Comparison of ENCODE assay signal across 9 cellular contexts in genomic region chr22:32103648-32104326, GRCh38. TPM values are rescaled to one million over a fixed set of nuclear protein-coding genes. Genes with fewer than 3 reads are reported as not detected.
DNase-seq lines count a peak whose midpoint lies in the region; ATAC-seq and TF ChIP-seq lines count a peak whose summit lies in the region.
"Had no signal": no experiment of that assay in that cellular context is flagged by ENCODE, and none has a peak within 500 bp of the region (broad histone marks: within the 10 kb centered on the region; RNA-seq: fewer than 3 reads in every experiment).

No MANE protein-coding gene starts in this region.

- no peak overlapping the region for H3K23ac ChIP-seq in mesendoderm (ENCODE audit: low read length)

- no peak overlapping the region for H2AFZ ChIP-seq in hepatocyte

- in situ Hi-C loops in Panc1 (cut with HindIII; ENCODE audit: low pct_unique_long_range_greater_than_20kb, low sequenced_read_pairs) = no loop called here

- TF ChIP-seq CTCF in AG09309 (IDR thresholded peaks at IDR 0.05; ENCODE audit: control insufficient read depth, insufficient read depth, low read depth, low read length, missing control alignments) = peak; percentile 23
- TF ChIP-seq CTCF in GM12872 (IDR thresholded peaks at IDR 0.05; ENCODE audit: insufficient read depth, low read depth, low read length) = 0 out of 3 replicates have a peak, but pooled peaks have one; percentile 16
- peak; percentile 35; the same call in 1 of the 2 replicates for TF ChIP-seq CTCF in Panc1 (IDR thresholded peaks at IDR 0.05)
- TF ChIP-seq CTCF in hepatocyte (IDR thresholded peaks at IDR 0.05; ENCODE audit: poor library complexity) = peak; percentile 55

- DNase-seq in AG09309 (ENCODE audit: low read depth) (no peak), Panc1 (ENCODE audit: low read depth, low spot score) (no peak), hepatocyte (ENCODE audit: low spot score) (no peak), mesendoderm (no peak)
- DNase-seq in activated CD8-positive, alpha-beta memory T cell treated with anti-CD3 and anti-CD28 coated beads for 24 hours = no peak
- DNase-seq in stimulated activated CD8-positive, alpha-beta memory T cell treated with anti-CD3 and anti-CD28 coated beads, Interleukin-4, amount 100 ng/mL, for 48 hours = no peak

- H3K36me3 ChIP-seq in Panc1 (ENCODE audit: control insufficient read depth, insufficient read depth, low read length) = no peaks in the 10 kb centered on the region
- H3K36me3 ChIP-seq in hepatocyte (replicated peaks; ENCODE audit: insufficient read depth, low read depth) = no peaks in the 10 kb centered on the region
- no peaks in the 10 kb centered on the region for H3K36me3 ChIP-seq in mesendoderm (ENCODE audit: control insufficient read depth, insufficient read depth, low read length)

- no peaks in the 10 kb centered on the region for H3K9me3 ChIP-seq in Panc1 (ENCODE audit: control insufficient read depth, insufficient read depth, low read depth, low read length)
- H3K9me3 ChIP-seq in hepatocyte (ENCODE audit: low read depth) = no peaks in the 10 kb centered on the region

- no peak overlapping the region for H2BK5ac ChIP-seq in mesendoderm (ENCODE audit: low read length)

- no peak overlapping the region for H3K27ac ChIP-seq in Panc1 (ENCODE audit: low read length)
- no peak overlapping the region for H3K27ac ChIP-seq in hepatocyte
- no peak overlapping the region for H3K27ac ChIP-seq in mesendoderm (ENCODE audit: low read depth, low read length)

- no peak overlapping the region for H3K9ac ChIP-seq in mesendoderm (ENCODE audit: low read length)

- no peak overlapping the region for H4K5ac ChIP-seq in mesendoderm (ENCODE audit: low read length)

- H4K8ac ChIP-seq in mesendoderm (ENCODE audit: low read depth, low read length) = no peak overlapping the region

- H3K4me1 ChIP-seq in Panc1 (ENCODE audit: control insufficient read depth, insufficient read depth, low read length) = no peaks in the 10 kb centered on the region
- no peaks in the 10 kb centered on the region for H3K4me1 ChIP-seq in hepatocyte (ENCODE audit: insufficient read depth)
- H3K4me1 ChIP-seq in mesendoderm (ENCODE audit: control insufficient read depth, low read depth, low read length) = no peaks in the 10 kb centered on the region

- no TSS peak for BruUV-seq in Panc1 (replicated peaks; lab: Mats Ljungman, UMichigan)

- no peak overlapping the region for H3K56ac ChIP-seq in mesendoderm (ENCODE audit: low read length)

- H3K27me3 ChIP-seq in Panc1 (ENCODE audit: control insufficient read depth, insufficient read depth, low read length) (no peaks in the 10 kb centered on the region), hepatocyte (peaks cover 18% of the 10 kb centered on the region), mesendoderm (ENCODE audit: insufficient read depth, low read length, poor library complexity) (no peaks in the 10 kb centered on the region)

- no peaks in the 10 kb centered on the region for H3K79me1 ChIP-seq in mesendoderm (ENCODE audit: low read length)

- no peak overlapping the region for H2BK15ac ChIP-seq in mesendoderm (replicated peaks; ENCODE audit: low read depth)

- H3K79me2 ChIP-seq in hepatocyte (no peaks in the 10 kb centered on the region), mesendoderm (ENCODE audit: control insufficient read depth, insufficient read depth, low read length) (no peaks in the 10 kb centered on the region)

- H4K20me1 ChIP-seq in hepatocyte (ENCODE audit: insufficient read depth, poor library complexity, severe bottlenecking) = no peaks in the 10 kb centered on the region

- POLR2A ChIA-PET in Panc1 (lab: Charles Lee) = no interaction called here

- no peak overlapping the region for H3K4ac ChIP-seq in mesendoderm (ENCODE audit: low read depth, low read length)

- H2BK120ac ChIP-seq in mesendoderm (ENCODE audit: low read depth, low read length) = no peak overlapping the region

- no peak overlapping the region for H2AK5ac ChIP-seq in mesendoderm (ENCODE audit: low read length)

- 49% methylated on average over 2 of the region's 2 CpGs for WGBS in hepatocyte (ENCODE audit: low lambda C conversion rate, missing lambda C conversion rate)
- no CpG with 5 or more reads among the region's 2 CpGs for WGBS in mesendoderm (ENCODE audit: extremely low coverage, insufficient coverage, low lambda C conversion rate)

- H3K18ac ChIP-seq in mesendoderm (ENCODE audit: low read length) = no peak overlapping the region

- H3K4me3 ChIP-seq in AG09309 (ENCODE audit: control insufficient read depth, low read depth, low read length) (no peak overlapping the region), Panc1 (ENCODE audit: low read depth in 2 of 2, low read length in 2 of 2) (no peak overlapping the region), hepatocyte (no peak overlapping the region), mesendoderm (ENCODE audit: low read length) (no peak overlapping the region)

- intact Hi-C loops in Panc1 (cut with micrococcal nuclease; ENCODE audit: unreplicated experiment) = loop anchor here (5.0 kb wide), 1 partner anchor 164 kb away; no protein-coding TSS in a partner anchor

- H3K9me2 ChIP-seq in hepatocyte (replicated peaks; ENCODE audit: insufficient read depth) = no peaks in the 10 kb centered on the region

- ATAC-seq in Panc1 (no peak), HG02981 (IDR thresholded peaks at IDR 0.05; ENCODE audit: unreplicated experiment) (no peak)

- H3K4me2 ChIP-seq in hepatocyte (no peak overlapping the region), mesendoderm (ENCODE audit: low read length) (no peak overlapping the region)

- CTCF ChIA-PET in Panc1 (lab: Charles Lee) = no interaction called here

RNA-seq across cellular contexts. Expression of gene C22orf42, which starts 55.3 kb away (rescaled TPM):
- not detected for total RNA-seq in Panc1 (2021; ENCODE audit: unreplicated experiment)
- not detected for polyA plus RNA-seq in Panc1 (2012; ENCODE audit: insufficient read length)
- not detected in 2 replicates for total RNA-seq in hepatocyte
- not detected in 2 replicates for polyA plus RNA-seq in hepatocyte
- polyA plus RNA-seq in mesendoderm (2013, experiment 1 of 2) = 0.62 TPM
- polyA plus RNA-seq in mesendoderm (2013, experiment 2 of 2) = 0.67 TPM
- total RNA-seq: glomerular endothelial cell had no signal
